ENCODE assay signal across 26 cellular contexts in the genomic region with DNA sequence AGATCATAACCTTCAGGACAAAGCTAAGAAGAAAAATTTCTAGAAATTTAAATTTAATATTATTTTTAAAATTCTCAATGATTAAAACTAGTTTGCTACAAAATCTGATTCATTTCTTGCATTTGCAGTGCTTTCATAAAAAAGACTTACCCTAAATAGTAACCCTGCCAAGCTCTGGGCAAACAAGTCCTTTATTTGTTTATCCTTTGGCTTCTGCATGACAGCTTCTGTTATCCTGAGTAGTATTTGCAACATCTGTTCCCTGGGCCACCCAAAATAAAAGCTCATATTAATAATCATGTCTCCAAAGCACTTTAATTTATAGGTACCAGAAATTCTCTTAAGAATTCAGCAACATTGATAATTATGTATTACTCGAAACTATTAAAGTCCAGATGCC.
DNase-seq lines count a peak whose midpoint lies in the region; ATAC-seq, FAIRE-seq and TF ChIP-seq lines count a peak whose summit lies in the region.
"Had no signal": no experiment of that assay in that cellular context is flagged by ENCODE, and none has a peak within 500 bp of the region (broad histone marks: within the 10 kb centered on the region; RNA-seq: fewer than 3 reads in every experiment).

No MANE protein-coding gene starts in this region.

- H3K4me2 ChIP-seq in HepG2 (ENCODE audit: low read depth, low read length): no peak overlapping the region

- in situ Hi-C loops in HepG2 (cut with HindIII; ENCODE audit: extremely low pct_ligation_motif_present, low pct_unique_long_range_greater_than_20kb): no loop called here

- BruUV-seq in HepG2 (replicated peaks; lab: Mats Ljungman, UMichigan): no TSS peak

- no peaks in the 10 kb centered on the region for H4K20me1 ChIP-seq in HepG2 (ENCODE audit: insufficient read depth, low read length)

- DNase-seq in NCI-H146 (lab: John Stamatoyannopoulos, UW) (peak; percentile 28), NCI-H146 treated with DMSO at 0.1 percent for 48 hours (lab: John Stamatoyannopoulos, UW; ENCODE audit: unreplicated experiment) (no peak), NCI-H1694 treated with DMSO at 0.1 percent for 48 hours (lab: John Stamatoyannopoulos, UW) (peak; percentile 77), NCI-H774 (lab: John Stamatoyannopoulos, UW) (peak; percentile 2), HepG2 (ENCODE audit: low spot score) (peak; percentile 20), COLO668 (lab: John Stamatoyannopoulos, UW; ENCODE audit: unreplicated experiment) (no peak)
- no peak for DNase-seq in naive thymus-derived CD4-positive, alpha-beta T cell
- DNase-seq: 8988T; activated naive CD4-positive, alpha-beta T cell; activated T-cell treated with anti-CD3 and anti-CD28 coated beads, Interleukin-2, amount 50 U/mL, for 48 hours; adrenal gland; brain microvascular endothelial cell; CD8-positive, alpha-beta memory T cell; gastrocnemius medialis; hippocampal formation; immature natural killer cell; left ventricle myocardium inferior; naive thymus-derived CD8-positive, alpha-beta T cell; NCI-H2227 treated with DMSO at 0.1 percent for 48 hours; occipital lobe had no signal

- no peaks in the 10 kb centered on the region for H3K27me3 Mint-ChIP-seq in naive thymus-derived CD4-positive, alpha-beta T cell
- H3K27me3 Mint-ChIP-seq: activated CD4-positive, alpha-beta T cell treated with anti-CD3 and anti-CD28 coated beads, Interleukin-2, amount 10 ng/mL, durations not matched to agents 24 days and 14 days; CD8-positive, alpha-beta memory T cell; naive thymus-derived CD8-positive, alpha-beta T cell had no signal

- TF ChIP-seq POLR2A in HepG2 (IDR thresholded peaks at IDR 0.05; ENCODE audit: insufficient read depth in 1 of 2, low read depth in 2 of 2, low read length in 2 of 2): no peak

- no peaks in the 10 kb centered on the region for H3K79me2 ChIP-seq in HepG2 (ENCODE audit: insufficient read depth, low read length)

- CTCF ChIA-PET in HepG2 (lab: Yijun Ruan, JAX; ENCODE audit: low intra/inter-chr PET ratio, low total read pairs): no interaction called here
- CTCF ChIA-PET in naive thymus-derived CD4-positive, alpha-beta T cell (lab: Charles Lee): no interaction called here

- no peak for FAIRE-seq in HepG2 (lab: Jason Lieb, UNC)
- FAIRE-seq: GM12878 had no signal

- no peak overlapping the region for H3K4me3 Mint-ChIP-seq in naive thymus-derived CD4-positive, alpha-beta T cell
- H3K4me3 Mint-ChIP-seq: activated CD4-positive, alpha-beta T cell treated with anti-CD3 and anti-CD28 coated beads, Interleukin-2, amount 10 ng/mL, durations not matched to agents 24 days and 14 days; CD8-positive, alpha-beta memory T cell; immature natural killer cell; naive thymus-derived CD8-positive, alpha-beta T cell had no signal

- TF ChIP-seq EP300 in HepG2 (IDR thresholded peaks at IDR 0.05; ENCODE audit: low read depth in 2 of 2, low read length in 2 of 2) (no peak), HepG2 (CRISPR knock-in tag; IDR thresholded peaks at IDR 0.05; ENCODE audit: borderline replicate concordance) (no peak)

- no peaks in the 10 kb centered on the region for H3K27me3 ChIP-seq in HepG2 (ENCODE audit: control insufficient read depth in 1 of 2, insufficient read depth in 2 of 2, low read length in 2 of 2)
- no peaks in the 10 kb centered on the region for H3K27me3 ChIP-seq in naive thymus-derived CD4-positive, alpha-beta T cell (ENCODE audit: control insufficient read depth in 2 of 2, insufficient read depth in 2 of 2, low read length in 2 of 2)
- H3K27me3 ChIP-seq: adrenal gland, brain microvascular endothelial cell, gastrocnemius medialis, suprapubic skin had no signal

- peaks cover 8 to 63% (median 43%) of the 10 kb centered on the region in 5 donors for H3K36me3 Mint-ChIP-seq in naive thymus-derived CD4-positive, alpha-beta T cell

- H3K27ac ChIP-seq in HepG2 (ENCODE audit: extremely low read length, insufficient read depth, low read length): no peak overlapping the region
- no peak overlapping the region for H3K27ac ChIP-seq in naive thymus-derived CD4-positive, alpha-beta T cell (ENCODE audit: low read depth, low read length)
- H3K27ac ChIP-seq: adrenal gland, brain microvascular endothelial cell, gastrocnemius medialis, left ventricle myocardium inferior, SK-N-MC, skin epidermis, suprapubic skin had no signal

- TF ChIP-seq CTCF in HepG2 (CRISPR knock-in tag; IDR thresholded peaks at IDR 0.05): no peak

- no peak overlapping the region for H3K9ac ChIP-seq in HepG2 (ENCODE audit: insufficient read depth, low read depth, low read length)

- TF ChIP-seq RAD21 in HepG2 (CRISPR knock-in tag; IDR thresholded peaks at IDR 0.05): no peak

- peak; percentile 39; the same call in 1 of the 3 replicates for ATAC-seq in HepG2
- no peak for ATAC-seq in HG03025 (IDR thresholded peaks at IDR 0.05; ENCODE audit: low FRiP score, unreplicated experiment)
- no peak for ATAC-seq in naive thymus-derived CD4-positive, alpha-beta T cell
- ATAC-seq: gastrocnemius medialis; GM12878; naive thymus-derived CD8-positive, alpha-beta T cell had no signal

- H3K4me1 ChIP-seq in HepG2 (ENCODE audit: insufficient read depth, low read length): peaks cover 5% of the 10 kb centered on the region; the same call in 1 of the 2 replicates
- no peaks in the 10 kb centered on the region for H3K4me1 ChIP-seq in naive thymus-derived CD4-positive, alpha-beta T cell (ENCODE audit: control insufficient read depth in 2 of 2, insufficient read depth in 2 of 2, low read length in 2 of 2)
- H3K4me1 ChIP-seq: adrenal gland, gastrocnemius medialis, left ventricle myocardium inferior, suprapubic skin had no signal

- no peaks in the 10 kb centered on the region for H3K9me3 ChIP-seq in HepG2 (ENCODE audit: low read length)
- no peaks in the 10 kb centered on the region for H3K9me3 ChIP-seq in naive thymus-derived CD4-positive, alpha-beta T cell (ENCODE audit: control insufficient read depth in 2 of 3, low read length in 3 of 3)
- H3K9me3 ChIP-seq: adrenal gland, gastrocnemius medialis, left ventricle myocardium inferior, suprapubic skin had no signal

- H2AFZ ChIP-seq in HepG2 (ENCODE audit: low read length): no peak overlapping the region

- peaks cover 0 to 8% (median 0%) of the 10 kb centered on the region in 7 donors for H3K4me1 Mint-ChIP-seq in naive thymus-derived CD4-positive, alpha-beta T cell
- H3K4me1 Mint-ChIP-seq: activated CD4-positive, alpha-beta T cell treated with anti-CD3 and anti-CD28 coated beads, Interleukin-2, amount 10 ng/mL, durations not matched to agents 24 days and 14 days had no signal

- H3K27ac Mint-ChIP-seq in naive thymus-derived CD4-positive, alpha-beta T cell: no peak overlapping the region
- H3K27ac Mint-ChIP-seq: activated CD4-positive, alpha-beta T cell treated with anti-CD3 and anti-CD28 coated beads, Interleukin-2, amount 10 ng/mL, durations not matched to agents 24 days and 14 days had no signal

- 95% methylated on average over 1 of the region's 1 CpG for WGBS in HepG2 (ENCODE audit: low lambda C conversion rate)

- POLR2A ChIA-PET in HepG2 (lab: Yijun Ruan, JAX): no interaction called here
- POLR2A ChIA-PET in naive thymus-derived CD4-positive, alpha-beta T cell (lab: Charles Lee): no interaction called here

- H3K4me3 ChIP-seq in HepG2 (replicated peaks in 1 of 3; ENCODE audit: insufficient read depth in 1 of 3, low read depth in 2 of 3, low read length in 3 of 3): no peak overlapping the region
- H3K4me3 ChIP-seq in naive thymus-derived CD4-positive, alpha-beta T cell (ENCODE audit: low read length): no peak overlapping the region
- H3K4me3 ChIP-seq: adrenal gland, gastrocnemius medialis, GM12878, left ventricle myocardium inferior, SK-N-MC, skin epidermis, suprapubic skin had no signal

- intact Hi-C loops in HepG2 (cut with micrococcal nuclease; ENCODE audit: unreplicated experiment): no loop called here
- intact Hi-C loops in naive thymus-derived CD4-positive, alpha-beta T cell (cut with micrococcal nuclease): no loop called here

- peaks cover 0 to 1% (median 0%) of the 10 kb centered on the region in 11 donors for H3K9me3 Mint-ChIP-seq in naive thymus-derived CD4-positive, alpha-beta T cell
- H3K9me3 Mint-ChIP-seq: activated CD4-positive, alpha-beta T cell treated with anti-CD3 and anti-CD28 coated beads, Interleukin-2, amount 10 ng/mL, durations not matched to agents 24 days and 14 days; CD8-positive, alpha-beta memory T cell; naive thymus-derived CD8-positive, alpha-beta T cell had no signal

- peaks cover 4 to 9% of the 10 kb centered on the region in 2 experiments; a peak in 3 of 5 replicates for H3K36me3 ChIP-seq in HepG2 (replicated peaks in 1 of 2; ENCODE audit: control insufficient read depth in 1 of 2, insufficient read depth in 2 of 2, low read length in 2 of 2)
- peaks cover 0 to 36% (median 0%) of the 10 kb centered on the region in 3 experiments for H3K36me3 ChIP-seq in naive thymus-derived CD4-positive, alpha-beta T cell (ENCODE audit: control insufficient read depth in 2 of 3, insufficient read depth in 3 of 3, low read length in 3 of 3)
- H3K36me3 ChIP-seq: brain microvascular endothelial cell had no signal

TF ChIP-seq in HepG2, 621 proteins besides CTCF, POLR2A, EP300 and RAD21:
- no peak for TF ChIP-seq MTF1 (CRISPR knock-in tag; IDR thresholded peaks at IDR 0.05)

Comparison
In these comparisons a context has a peak if more than half of its experiments do, and no peak if none do; other contexts are left out.
1. DNase-seq: peak in NCI-H146 (single experiment), NCI-H1694 treated with DMSO at 0.1 percent for 48 hours (single experiment), NCI-H774 (single experiment) and HepG2 (single experiment); none in NCI-H146 treated with DMSO at 0.1 percent for 48 hours (single experiment), COLO668 (single experiment) and naive thymus-derived CD4-positive, alpha-beta T cell (0 of 9).